ENCODE assay signal across 26 cellular contexts in the genomic region with DNA sequence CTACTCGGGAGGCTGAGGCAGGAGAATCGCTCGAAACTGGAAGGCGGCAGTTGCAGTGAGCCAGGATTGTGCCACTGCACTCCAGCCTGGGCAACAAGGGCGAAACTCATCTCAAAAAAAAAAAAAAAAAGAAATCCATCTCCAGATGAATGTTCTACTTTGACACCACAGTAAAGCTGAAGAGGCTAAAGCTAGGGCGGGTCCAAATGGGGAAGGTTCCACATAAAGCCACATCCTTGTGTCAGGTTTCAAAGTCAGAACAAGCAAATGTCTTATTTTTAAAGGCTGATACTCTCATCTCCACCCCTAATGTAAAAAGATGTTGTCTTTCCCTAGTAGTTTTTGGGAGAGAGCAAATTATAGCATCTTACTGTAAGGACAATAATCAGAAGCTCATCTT.
"Had no signal": no experiment of that assay in that cellular context is flagged by ENCODE, and none has a peak within 500 bp of the region (broad histone marks: within the 10 kb centered on the region; RNA-seq: fewer than 3 reads in every experiment).

No MANE protein-coding gene starts in this region.

- H3K4me3 Mint-ChIP-seq: natural killer cell treated with Interleukin-12 subunit alpha and Interleukin-12 subunit beta and Interleukin-15 and Interleukin-18, amount 100 ng/mL, for 72 hours; stimulated activated naive CD8-positive, alpha-beta T cell treated with anti-CD3 and anti-CD28 coated beads, Interleukin-15, amount 100 ng/mL, for 72 hours; type B pancreatic cell had no signal

- H3K36me3 Mint-ChIP-seq: natural killer cell treated with Interleukin-12 subunit alpha and Interleukin-12 subunit beta and Interleukin-15 and Interleukin-18, amount 100 ng/mL, for 72 hours had no signal

- H3K4me3 ChIP-seq: left ventricle myocardium inferior, lung, mucosa of descending colon, pancreas, prostate gland, skin epidermis, tibial nerve, uterus had no signal

- ATAC-seq: mucosa of descending colon; naive thymus-derived CD4-positive, alpha-beta T cell; natural killer cell treated with Interleukin-12 subunit alpha and Interleukin-12 subunit beta and Interleukin-15 and Interleukin-18, amount 100 ng/mL, for 72 hours; pancreas; right cardiac atrium; sciatic nerve; stimulated activated naive CD8-positive, alpha-beta T cell treated with anti-CD3 and anti-CD28 coated beads, Interleukin-15, amount 100 ng/mL, for 72 hours had no signal

- H3K27me3 Mint-ChIP-seq: naive thymus-derived CD4-positive, alpha-beta T cell; natural killer cell treated with Interleukin-12 subunit alpha and Interleukin-12 subunit beta and Interleukin-15 and Interleukin-18, amount 100 ng/mL, for 72 hours; stimulated activated naive CD8-positive, alpha-beta T cell treated with anti-CD3 and anti-CD28 coated beads, Interleukin-15, amount 100 ng/mL, for 72 hours; type B pancreatic cell had no signal

- DNase-seq: hypothalamus; islet precursor cell; left ventricle myocardium inferior; midbrain; mucosa of descending colon; naive thymus-derived CD4-positive, alpha-beta T cell; nucleus accumbens; pancreas; posterior cingulate gyrus; retina; stimulated activated CD4-positive, alpha-beta T cell treated with anti-CD3 and anti-CD28 coated beads, Interleukin-12 subunit alpha, Interleukin-12 subunit beta, amount 100 ng/mL, for 4 hours; stimulated activated CD4-positive, alpha-beta T cell treated with anti-CD3 and anti-CD28 coated beads, Interleukin-15, amount 100 ng/mL, for 24 hours; stimulated activated CD4-positive, alpha-beta T cell treated with anti-CD3 and anti-CD28 coated beads, Interleukin-2, amount 100 ng/mL, for 24 hours; stimulated activated CD4-positive, alpha-beta T cell treated with anti-CD3 and anti-CD28 coated beads, Interleukin-4, amount 100 ng/mL, for 1 hour; stimulated activated naive CD4-positive, alpha-beta T cell; stimulated activated naive CD8-positive, alpha-beta T cell treated with anti-CD3 and anti-CD28 coated beads, Interleukin-15, amount 100 ng/mL, for 72 hours; substantia nigra; uterus had no signal

- H3K9me3 Mint-ChIP-seq: naive thymus-derived CD4-positive, alpha-beta T cell; natural killer cell treated with Interleukin-12 subunit alpha and Interleukin-12 subunit beta and Interleukin-15 and Interleukin-18, amount 100 ng/mL, for 72 hours; stimulated activated naive CD8-positive, alpha-beta T cell treated with anti-CD3 and anti-CD28 coated beads, Interleukin-15, amount 100 ng/mL, for 72 hours; type B pancreatic cell had no signal

- H3K27ac Mint-ChIP-seq: natural killer cell treated with Interleukin-12 subunit alpha and Interleukin-12 subunit beta and Interleukin-15 and Interleukin-18, amount 100 ng/mL, for 72 hours; stimulated activated naive CD8-positive, alpha-beta T cell treated with anti-CD3 and anti-CD28 coated beads, Interleukin-15, amount 100 ng/mL, for 72 hours; type B pancreatic cell had no signal

- H3K9me3 ChIP-seq: left ventricle myocardium inferior, mucosa of descending colon, pancreas, prostate gland, tibial nerve, uterus had no signal
